34 cellular contexts compared by ENCODE assay signal in genomic region chr2:88127888-88128653, GRCh38. TPM values are rescaled to one million over a fixed set of nuclear protein-coding genes. Genes with fewer than 3 reads are reported as not detected.
"Had no signal": no experiment of that assay in that cellular context is flagged by ENCODE, and none has a peak within 500 bp of the region (broad histone marks: within the 10 kb centered on the region; RNA-seq: fewer than 3 reads in every experiment).

Gene FABP1 (minus strand): TSS chr2:88128062. CDS start chr2:88128017, 45 bp downstream.

- H3K27me3 ChIP-seq: brain microvascular endothelial cell, heart right ventricle, neural progenitor cell, sigmoid colon, thyroid gland had no signal

- H3K27ac ChIP-seq: brain microvascular endothelial cell, esophagus squamous epithelium, heart right ventricle, neural progenitor cell, sigmoid colon, stomach, thyroid gland, WERI-Rb-1 had no signal

- H3K4me1 ChIP-seq: esophagus squamous epithelium, heart right ventricle, neural progenitor cell, sigmoid colon, stomach, thyroid gland had no signal

- ATAC-seq: heart right ventricle; natural killer cell; stimulated activated naive B cell treated with anti-CD40 and anti-IgM and Interleukin-4, amounts not matched to agents 10 μg/mL and 1 μg/mL and 100 μg/mL, for 72 hours; T-helper 17 cell had no signal

- H3K36me3 ChIP-seq: brain microvascular endothelial cell, esophagus squamous epithelium, heart right ventricle, neural progenitor cell, sigmoid colon, stomach, thyroid gland, WERI-Rb-1 had no signal

- H3K4me3 ChIP-seq: esophagus squamous epithelium, heart right ventricle, neural progenitor cell, sigmoid colon, stomach, thyroid gland had no signal

- H3K9me3 ChIP-seq: esophagus squamous epithelium, heart right ventricle, sigmoid colon, stomach, thyroid gland had no signal

- H3K9ac ChIP-seq: neural progenitor cell had no signal

- DNase-seq: activated CD4-positive, alpha-beta memory T cell treated with anti-CD3 and anti-CD28 coated beads for 36 hours; activated CD4-positive, alpha-beta T cell treated with anti-CD3 and anti-CD28 coated beads, Interleukin-2, amount 10 ng/mL, durations not matched to agents 24 days and 14 days; activated CD4-positive, CD25-positive, alpha-beta regulatory T cell treated with anti-CD3 and anti-CD28 coated beads, Interleukin-2, amount 50 U/mL, for 72 hours; activated CD8-positive, alpha-beta memory T cell treated with anti-CD3 and anti-CD28 coated beads, Interleukin-2, amount 50 U/mL, for 4 hours; activated effector memory CD4-positive, alpha-beta T cell treated with anti-CD3 and anti-CD28 coated beads, Interleukin-2, amount 50 U/mL, for 16 hours; activated naive CD4-positive, alpha-beta T cell treated with anti-CD3 and anti-CD28 coated beads for 36 hours; activated naive CD8-positive, alpha-beta T cell treated with anti-CD3 and anti-CD28 coated beads, Interleukin-2, amount 10 ng/mL, durations not matched to agents 7 days and 5 days; activated T-cell treated with anti-CD3 and anti-CD28 coated beads, Interleukin-2, amount 50 U/mL, for 1 hour; brain microvascular endothelial cell; cortex of kidney; esophagus squamous epithelium; foreskin melanocyte; heart right ventricle; natural killer cell; posterior cingulate gyrus; retina; sigmoid colon; stimulated activated CD4-positive, alpha-beta T cell treated with anti-CD3 and anti-CD28 coated beads, Interleukin-15, amount 100 ng/mL, for 24 hours; stimulated activated CD4-positive, alpha-beta T cell treated with anti-CD3 and anti-CD28 coated beads, Interleukin-2, amount 100 ng/mL, for 24 hours; stimulated activated naive B cell treated with anti-CD40 and anti-IgM and Interleukin-4, amounts not matched to agents 10 μg/mL and 1 μg/mL and 100 μg/mL, for 72 hours; stomach; T-helper 17 cell; T1000; thyroid gland; WERI-Rb-1 had no signal

RNA-seq across cellular contexts. Expression of gene FABP1, which starts in this region (rescaled TPM):
- total RNA-seq: activated CD4-positive, alpha-beta memory T cell treated with anti-CD3 and anti-CD28 coated beads for 36 hours; activated CD4-positive, alpha-beta T cell treated with anti-CD3 and anti-CD28 coated beads, Interleukin-2, amount 10 ng/mL, durations not matched to agents 24 days and 14 days; activated CD8-positive, alpha-beta memory T cell treated with anti-CD3 and anti-CD28 coated beads for 36 hours; activated naive CD4-positive, alpha-beta T cell treated with anti-CD3 and anti-CD28 coated beads for 36 hours; activated naive CD8-positive, alpha-beta T cell treated with anti-CD3 and anti-CD28 coated beads, Interleukin-2, amount 10 ng/mL, durations not matched to agents 7 days and 5 days; activated T-helper 1 cell treated with anti-CD3 and anti-CD28 coated beads, Interleukin-12 subunit alpha, Interleukin-12 subunit beta, Interleukin-2, Interleukin-4 antibody, amounts not matched to agents 30 ng/mL and 10 ng/mL and 1 ng/mL, durations not matched to agents 14 hours and 24 hours and 36 hours; astrocyte; cardiac septum; esophagus squamous epithelium; glomerular endothelial cell; heart right ventricle; lower leg skin; natural killer cell; omental fat pad; T-helper 17 cell; thyroid gland; urinary bladder had no signal
